ENCODE assay signal across 10 cellular contexts in the genomic region with DNA sequence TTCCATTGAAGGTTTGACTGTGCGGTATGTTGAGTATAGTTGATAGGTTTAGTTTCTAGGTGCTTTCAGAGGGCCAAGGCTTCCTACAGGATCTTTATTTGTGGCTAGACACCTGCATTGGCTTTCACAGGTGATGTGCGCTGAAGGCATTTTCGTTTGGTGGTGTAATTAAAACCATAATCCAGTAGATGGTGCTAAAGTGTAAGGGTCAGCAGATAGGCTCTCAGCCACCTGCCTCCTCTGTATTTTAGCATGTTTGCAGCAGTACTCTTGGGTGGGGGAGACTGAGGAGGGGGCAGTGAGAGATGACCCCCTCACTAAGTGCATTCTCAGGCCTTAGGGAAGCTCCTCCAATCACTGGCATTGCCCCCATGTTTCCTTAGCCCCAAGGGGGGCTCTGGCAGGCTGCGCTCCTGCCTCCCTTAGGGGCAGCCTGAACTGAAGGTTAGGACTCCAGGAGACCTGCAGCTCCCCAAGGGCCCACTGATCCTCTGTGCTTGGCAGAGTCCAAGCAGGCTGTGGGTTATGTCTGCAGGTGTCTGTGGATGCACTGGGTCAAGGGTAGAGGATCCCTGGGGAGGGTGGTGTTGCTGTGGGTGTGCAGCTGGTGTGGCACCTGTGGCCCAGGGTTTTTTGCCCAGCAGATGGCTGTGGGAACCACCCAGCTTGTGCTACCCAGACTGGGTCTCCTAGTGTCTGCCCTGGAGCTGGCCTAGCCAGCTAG. TPM values are rescaled to one million over a fixed set of nuclear protein-coding genes. Genes with fewer than 3 reads are reported as not detected.
DNase-seq lines count a peak whose midpoint lies in the region; ATAC-seq, FAIRE-seq and TF ChIP-seq lines count a peak whose summit lies in the region.
"Had no signal": no experiment of that assay in that cellular context is flagged by ENCODE, and none has a peak within 500 bp of the region (broad histone marks: within the 10 kb centered on the region; RNA-seq: fewer than 3 reads in every experiment).

No MANE protein-coding gene starts in this region.

- H3K9me3 ChIP-seq in K562 (replicated peaks; ENCODE audit: control insufficient read depth, insufficient read depth, low read depth, low read length) (no peaks in the 10 kb centered on the region), mucosa of descending colon (no peaks in the 10 kb centered on the region)

- TF ChIP-seq POLR2A in NB4 (IDR thresholded peaks at IDR 0.05; ENCODE audit: extremely low read depth, insufficient read length) = no peak
- TF ChIP-seq POLR2A in K562 (conservative IDR thresholded peaks at IDR 0.05) = no peak

- TF ChIP-seq RAD21 in K562 (CRISPR knock-in tag; conservative IDR thresholded peaks at IDR 0.05 in 1 of 2, IDR thresholded peaks at IDR 0.05 in 1 of 2) = peak; percentile 65 to 80

- no peak overlapping the region for H3K4me2 ChIP-seq in K562 (ENCODE audit: insufficient read depth, low read length)

- H3K9ac ChIP-seq in K562 (ENCODE audit: insufficient read depth in 1 of 2, low read depth in 2 of 2, low read length in 2 of 2) = no peak overlapping the region

- no peaks in the 10 kb centered on the region for H3K9me1 ChIP-seq in K562 (ENCODE audit: control insufficient read depth, insufficient read depth, low read length)

- peak; percentile 73 for ATAC-seq in K562
- ATAC-seq in mucosa of descending colon = peak; percentile 88
- no peak for ATAC-seq in HG02610 (IDR thresholded peaks at IDR 0.05; ENCODE audit: unreplicated experiment)

- no peak overlapping the region for H3K27ac ChIP-seq in K562 (ENCODE audit: extremely low read depth, low read depth, low read length)

- no peak for TF ChIP-seq EP300 in K562 (IDR thresholded peaks at IDR 0.05; ENCODE audit: low read length)

- H3K27me3 ChIP-seq in K562 (ENCODE audit: control insufficient read depth in 2 of 2, insufficient read depth in 2 of 2, low read length in 2 of 2) = no peaks in the 10 kb centered on the region; a peak in 1 of 5 replicates

- POLR2A ChIA-PET in K562 (lab: Yijun Ruan, JAX) = no interaction called here

- H3K79me2 ChIP-seq in K562 (ENCODE audit: control insufficient read depth, insufficient read depth, low read length) = no peaks in the 10 kb centered on the region

- TF ChIP-seq CTCF in NB4 (IDR thresholded peaks at IDR 0.05; ENCODE audit: low read depth, low read length) = no peak
- TF ChIP-seq CTCF in K562 (IDR thresholded peaks at IDR 0.05 in 2 of 3, conservative IDR thresholded peaks at IDR 0.05 in 1 of 3; ENCODE audit: insufficient read depth in 2 of 3, low read depth in 1 of 3, low read length in 3 of 3) = peak; percentile 52 to 69 (median 57); a peak in 4 of 6 replicates
- no peak for TF ChIP-seq CTCF in mucosa of descending colon (IDR thresholded peaks at IDR 0.05)

- peak; percentile 23 for FAIRE-seq in K562 (lab: Jason Lieb, UNC)

- H3K4me3 ChIP-seq in NB4 (ENCODE audit: low read depth, low read length) (no peak overlapping the region), K562 (no peak overlapping the region), mucosa of descending colon (no peak overlapping the region)

- H3K4me1 ChIP-seq in K562 (replicated peaks in 1 of 2; ENCODE audit: control insufficient read depth in 2 of 2, insufficient read depth in 2 of 2, low read length in 2 of 2) = no peaks in the 10 kb centered on the region
- H3K4me1 ChIP-seq in mucosa of descending colon (ENCODE audit: low read depth) = no peaks in the 10 kb centered on the region

- no peak overlapping the region for H2AFZ ChIP-seq in K562 (ENCODE audit: low read depth, low read length)

- intact Hi-C loops in K562 (cut with micrococcal nuclease) (loop anchor here (1.0 to 5.0 kb wide), 3 partner anchors 90 to 626 kb away; no protein-coding TSS in a partner anchor), mucosa of descending colon (cut with DNase I, micrococcal nuclease) (no loop called here)

- H3K36me3 ChIP-seq in K562 (ENCODE audit: control insufficient read depth, insufficient read depth, low read length) = no peaks in the 10 kb centered on the region
- no peaks in the 10 kb centered on the region for H3K36me3 ChIP-seq in mucosa of descending colon (ENCODE audit: low read depth)

- no peaks in the 10 kb centered on the region for H4K20me1 ChIP-seq in K562 (replicated peaks; ENCODE audit: control insufficient read depth, insufficient read depth, low read length)

- no TSS peak for BruUV-seq in K562 (replicated peaks; lab: Mats Ljungman, UMichigan)

- DNase-seq in NCI-H1105 treated with DMSO at 0.1 percent for 48 hours (lab: John Stamatoyannopoulos, UW) (peak; percentile 58), NCI-H1105 (lab: John Stamatoyannopoulos, UW) (no peak), NB4 (ENCODE audit: low read depth) (peak; percentile 54), K562 (ENCODE audit: extremely low read depth in 1 of 4, low spot score in 3 of 4) (peak; percentile 18 to 55 (median 26)), mucosa of descending colon (no peak), cerebellar nuclear complex (lab: John Stamatoyannopoulos, UW) (no peak), hippocampal formation (lab: John Stamatoyannopoulos, UW) (no peak)
- DNase-seq: activated B cell treated with CpG ODN at 0.5 μM for 24 hours had no signal

- WGBS in K562 (ENCODE audit: insufficient coverage, low coverage, missing lambda C conversion rate) = 0% methylated on average over 4 of the region's 4 CpGs

- in situ Hi-C loops in K562 (cut with MboI) = loop anchor here (25.0 kb wide), 2 partner anchors 611 to 1061 kb away; no protein-coding TSS in a partner anchor

- CTCF ChIA-PET in K562 (lab: Yijun Ruan, JAX; ENCODE audit: low intra/inter-chr PET ratio) = interaction anchor here (0.7 to 1.5 kb wide), 3 partner anchors 90 to 630 kb away, joined by 3 to 7 read pairs (median 3); no protein-coding TSS in a partner anchor

TF ChIP-seq in K562, 482 proteins besides CTCF, POLR2A, EP300 and RAD21:
- no peak for TF ChIP-seq MXI1 (IDR thresholded peaks at IDR 0.05; ENCODE audit: low read depth, low read length)
- peak; percentile 43; the same call in 1 of the 2 replicates for TF ChIP-seq SMC3 (conservative IDR thresholded peaks at IDR 0.05; ENCODE audit: insufficient read depth, low read depth, low read length)
- no peak for TF ChIP-seq ATF1 (CRISPR knock-in tag; IDR thresholded peaks at IDR 0.05)
- no peak for TF ChIP-seq ATF1 (tag; IDR thresholded peaks at IDR 0.05)

RNA-seq across cellular contexts. Expression of a gene that starts 23.4 kb away (rescaled TPM):
- 0.46 and 1.9 TPM in 2 replicates for total RNA-seq in K562 (2011; cell fraction: chromatin; rRNA removed; ENCODE audit: low replicate concordance)
- 1.7 TPM in 2 replicates for total RNA-seq in K562 (2011; cell fraction: nucleolus; rRNA removed)
- 1.1 and 2.0 TPM in 2 replicates for total RNA-seq in K562 (2011; cell fraction: nucleoplasm; rRNA removed)
- 0.32 and 0.41 TPM in 2 replicates for total RNA-seq in K562 (2014; rRNA removed)
- 0.13 and 0.33 TPM in 2 replicates for total RNA-seq in K562 (2014; rRNA removed; fragmentation: Illumina TruSeq; extraction: Trizol)
- total RNA-seq in K562 (2015; rRNA removed; fragmentation: Illumina TruSeq; extraction: Trizol) = 0.36 and 0.41 TPM in 2 replicates
- 0.44 and 0.72 TPM in 2 replicates for total RNA-seq in K562 (2021)
- 0.28 and 0.65 TPM in 2 replicates for polyA plus RNA-seq in K562 (2011; rRNA removed)
- polyA plus RNA-seq in K562 (2011; cell fraction: cytosol; rRNA removed) = 0.15 and 1.00 TPM in 2 replicates
- 0.62 and 4.1 TPM in 2 replicates for polyA plus RNA-seq in K562 (2011; cell fraction: nucleus; rRNA removed)
- polyA plus RNA-seq in K562 (2012) = 0.76 and 1.6 TPM in 2 replicates
- 0.45 and 0.50 TPM in 2 replicates for polyA plus RNA-seq in K562 (2014; fragmentation: Illumina TruSeq; extraction: Trizol)
- polyA plus RNA-seq in K562 (2014; fragmentation: Nextera tagmentation; extraction: Ambion mirVana) = under 1 TPM; 0.10 to 0.35 TPM
- polyA plus RNA-seq in K562 (2014; rRNA removed) = 0.36 and 2.5 TPM in 2 replicates
- 0.06 and 0.53 TPM in 2 replicates for polyA minus RNA-seq in K562 (2011; rRNA and poly(A)+ RNA removed)
- polyA minus RNA-seq in K562 (2011; cell fraction: cytosol; rRNA and poly(A)+ RNA removed) = not detected in 2 replicates
- 0.22 and 0.67 TPM in 2 replicates for polyA minus RNA-seq in K562 (2011; cell fraction: nucleus; rRNA and poly(A)+ RNA removed)
- total RNA-seq in mucosa of descending colon = 10 to 100 TPM in 2 of 3 donors, 1 to 10 TPM in 1; 6.8 to 15.0 (median 14.2) TPM

RNA-seq across cellular contexts. Expression of a gene that starts 33.2 kb away (rescaled TPM):
- total RNA-seq in K562 (2011; cell fraction: chromatin; rRNA removed; ENCODE audit: low replicate concordance) = 0.12 and 0.14 TPM in 2 replicates
- total RNA-seq in K562 (2011; cell fraction: nucleolus; rRNA removed) = under 0.01 TPM in 1 of 2 replicates, not detected in the other
- total RNA-seq in K562 (2011; cell fraction: nucleoplasm; rRNA removed) = 0.15 TPM in 1 of 2 replicates, not detected in the other
- 0.04 TPM in 1 of 2 replicates, not detected in the other for total RNA-seq in K562 (2014; rRNA removed)
- total RNA-seq in K562 (2014; rRNA removed; fragmentation: Illumina TruSeq; extraction: Trizol) = 0.04 TPM in 1 of 2 replicates, not detected in the other
- not detected in 2 replicates for total RNA-seq in K562 (2015; rRNA removed; fragmentation: Illumina TruSeq; extraction: Trizol)
- total RNA-seq in K562 (2021) = 0.07 TPM in 1 of 2 replicates, not detected in the other
- 0.04 TPM in 1 of 2 replicates, not detected in the other for polyA plus RNA-seq in K562 (2011; rRNA removed)
- not detected in 2 replicates for polyA plus RNA-seq in K562 (2011; cell fraction: cytosol; rRNA removed)
- 0.06 and 0.07 TPM in 2 replicates for polyA plus RNA-seq in K562 (2011; cell fraction: nucleus; rRNA removed)
- 0.13 and 0.14 TPM in 2 replicates for polyA plus RNA-seq in K562 (2012)
- polyA plus RNA-seq in K562 (2014; fragmentation: Illumina TruSeq; extraction: Trizol) = 0.07 and 0.08 TPM in 2 replicates
- under 1 TPM; 0.03 to 0.15 TPM for polyA plus RNA-seq in K562 (2014; fragmentation: Nextera tagmentation; extraction: Ambion mirVana)
- polyA plus RNA-seq in K562 (2014; rRNA removed) = 0.13 TPM in 1 of 2 replicates, not detected in the other
- not detected in 2 replicates for polyA minus RNA-seq in K562 (2011; rRNA and poly(A)+ RNA removed)
- polyA minus RNA-seq in K562 (2011; cell fraction: cytosol; rRNA and poly(A)+ RNA removed) = not detected in 2 replicates
- under 0.01 TPM in 1 of 2 replicates, not detected in the other for polyA minus RNA-seq in K562 (2011; cell fraction: nucleus; rRNA and poly(A)+ RNA removed)
- not detected for total RNA-seq in mucosa of descending colon
- total RNA-seq: activated B cell treated with CpG ODN at 0.5 μM for 24 hours; CD4-positive, alpha-beta memory T cell had no signal
- polyA plus RNA-seq: CD4-positive, alpha-beta memory T cell had no signal

Comparison
In these comparisons a context has a peak if more than half of its experiments do, and no peak if none do; other contexts are left out.
1. DNase-seq: peak in NCI-H1105 treated with DMSO at 0.1 percent for 48 hours (single experiment), NB4 (single experiment) and K562 (4 of 4); none in NCI-H1105 (single experiment), mucosa of descending colon (0 of 3), cerebellar nuclear complex (0 of 2) and hippocampal formation (0 of 2).
2. CTCF ChIP-seq: peak in K562 (3 of 3); none in NB4 (single experiment) and mucosa of descending colon (single experiment).